13 cellular contexts compared by ENCODE assay signal in the genomic region with DNA sequence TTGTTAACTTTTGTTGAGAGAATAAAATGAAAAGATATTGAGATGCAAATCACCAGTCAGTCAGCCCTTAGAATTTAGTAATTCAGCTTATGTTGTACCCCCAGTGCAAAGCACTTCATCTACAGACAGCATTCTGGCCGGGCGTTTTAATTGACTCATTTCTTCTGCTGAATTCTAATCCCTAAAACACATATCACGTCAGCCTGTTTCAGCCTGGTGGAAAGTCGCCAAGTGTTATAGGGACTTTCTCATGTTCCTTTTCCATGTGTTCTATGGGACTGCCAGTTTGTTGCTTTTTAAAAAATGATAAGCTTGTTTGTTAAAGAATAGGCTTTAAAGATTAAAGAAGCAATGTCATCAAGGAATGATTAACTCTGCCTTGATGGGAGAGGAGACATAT.
"Had no signal": no experiment of that assay in that cellular context is flagged by ENCODE, and none has a peak within 500 bp of the region (broad histone marks: within the 10 kb centered on the region; RNA-seq: fewer than 3 reads in every experiment).

No MANE protein-coding gene starts in this region.

- FAIRE-seq: colon, islet of Langerhans had no signal

- DNase-seq: activated CD4-positive, CD25-positive, alpha-beta regulatory T cell treated with anti-CD3 and anti-CD28 coated beads, Interleukin-2, amount 50 U/mL, for 72 hours; activated naive CD4-positive, alpha-beta T cell; aorta; erythroblast; midbrain; right lobe of liver; trophoblast cell had no signal

- H3K27ac Mint-ChIP-seq: stimulated activated naive CD8-positive, alpha-beta T cell treated with anti-CD3 and anti-CD28 coated beads, Interleukin-15, Interleukin-2, amounts not matched to agents 100 ng/mL and 50 ng/mL, for 24 hours had no signal

- H3K4me3 ChIP-seq: cardiac muscle cell, prostate gland, right lobe of liver, suprapubic skin had no signal

- H3K27ac ChIP-seq: cardiac muscle cell, prostate gland, right lobe of liver, suprapubic skin had no signal

- H3K36me3 ChIP-seq: cardiac muscle cell, prostate gland, right lobe of liver, suprapubic skin had no signal

- H3K9me3 ChIP-seq: prostate gland, right lobe of liver, suprapubic skin had no signal

- ATAC-seq: right lobe of liver had no signal

- H3K4me1 ChIP-seq: prostate gland, right lobe of liver, suprapubic skin had no signal

- H3K27me3 ChIP-seq: cardiac muscle cell, right lobe of liver, suprapubic skin had no signal

- H3K4me3 Mint-ChIP-seq: stimulated activated naive CD8-positive, alpha-beta T cell treated with anti-CD3 and anti-CD28 coated beads, Interleukin-15, Interleukin-2, amounts not matched to agents 100 ng/mL and 50 ng/mL, for 24 hours had no signal
